ENCODE assay signal across 24 cellular contexts in genomic region chr1:37704966-37705365, GRCh38. TPM values are rescaled to one million over a fixed set of nuclear protein-coding genes. Genes with fewer than 3 reads are reported as not detected.
"Had no signal": no experiment of that assay in that cellular context is flagged by ENCODE, and none has a peak within 500 bp of the region (broad histone marks: within the 10 kb centered on the region; RNA-seq: fewer than 3 reads in every experiment).

No MANE protein-coding gene starts in this region.

- DNase-seq: activated CD4-positive, alpha-beta T cell treated with anti-CD3 and anti-CD28 coated beads for 4 hours; activated CD8-positive, alpha-beta memory T cell treated with anti-CD3 and anti-CD28 coated beads, Interleukin-2, amount 50 U/mL, for 4 hours; activated CD8-positive, alpha-beta T cell treated with anti-CD3 and anti-CD28 coated beads, Interleukin-2, amount 10 ng/mL, durations not matched to agents 7 days and 5 days; activated naive CD8-positive, alpha-beta T cell treated with anti-CD3 and anti-CD28 coated beads for 36 hours; activated T-cell treated with anti-CD3 and anti-CD28 coated beads, Interleukin-2, amount 50 U/mL, for 48 hours; brain microvascular endothelial cell; cortex of kidney; effector CD8-positive, alpha-beta T cell; mammary epithelial cell; naive thymus-derived CD4-positive, alpha-beta T cell; sigmoid colon; spleen; stimulated activated CD4-positive, alpha-beta T cell treated with anti-CD3 and anti-CD28 coated beads, Interleukin-1b, Interleukin-23, amount 100 ng/mL, for 48 hours; stomach; T-helper 17 cell; testis; upper lobe of left lung had no signal

- H3K4me2 ChIP-seq: hepatocyte had no signal

- H3K9me3 ChIP-seq: sigmoid colon, spleen, stomach, testis, upper lobe of left lung had no signal

- H3K27ac ChIP-seq: brain microvascular endothelial cell, hepatocyte, parathyroid adenoma, spleen, stomach, testis, upper lobe of left lung had no signal

- ATAC-seq: activated CD8-positive, alpha-beta T cell treated with anti-CD3 and anti-CD28 coated beads, Interleukin-2, amount 10 ng/mL, durations not matched to agents 7 days and 5 days; left lobe of liver; naive thymus-derived CD4-positive, alpha-beta T cell; T-helper 17 cell; WTC11 had no signal

- H3K4me1 ChIP-seq: parathyroid adenoma, sigmoid colon, spleen, testis, upper lobe of left lung had no signal

- H3K9ac ChIP-seq: parathyroid adenoma had no signal

- H3K4me3 ChIP-seq: hepatocyte, sigmoid colon, spleen, stomach, testis, upper lobe of left lung had no signal

- H3K36me3 ChIP-seq: sigmoid colon had no signal

- H3K27me3 ChIP-seq: brain microvascular endothelial cell, hepatocyte, sigmoid colon, spleen, stomach, testis, upper lobe of left lung had no signal

- H2AFZ ChIP-seq: hepatocyte, parathyroid adenoma had no signal

RNA-seq across cellular contexts. Expression of gene EPHA10, which starts 60.0 kb away (rescaled TPM):
- total RNA-seq: activated CD8-positive, alpha-beta T cell treated with anti-CD3 and anti-CD28 coated beads, Interleukin-2, amount 10 ng/mL, durations not matched to agents 7 days and 5 days; activated naive CD8-positive, alpha-beta T cell treated with anti-CD3 and anti-CD28 coated beads for 36 hours; endothelial cell of umbilical vein; mammary epithelial cell; mononuclear cell had no signal
- polyA plus RNA-seq: endothelial cell of umbilical vein; keratinocyte; mammary epithelial cell; naive thymus-derived CD4-positive, alpha-beta T cell had no signal
